16 cellular contexts compared by ENCODE assay signal in genomic region chr16:13994239-13995106, GRCh38.
DNase-seq lines count a peak whose midpoint lies in the region; ATAC-seq and TF ChIP-seq lines count a peak whose summit lies in the region.
"Had no signal": no experiment of that assay in that cellular context is flagged by ENCODE, and none has a peak within 500 bp of the region (broad histone marks: within the 10 kb centered on the region; RNA-seq: fewer than 3 reads in every experiment).

No MANE protein-coding gene starts in this region.

- DNase-seq in DMS 273 (lab: John Stamatoyannopoulos, UW; ENCODE audit: unreplicated experiment) (peak; percentile 32), DMS 273 treated with DMSO at 0.1 percent for 48 hours (lab: John Stamatoyannopoulos, UW) (no peak), NCI-H774 (lab: John Stamatoyannopoulos, UW) (peak; percentile 50), heart right ventricle (peak in 1 of 2 donors; percentile 75), gastrocnemius medialis (peak; percentile 78 to 80), HAP-1 (ENCODE audit: low spot score in 2 of 2) (no peak)
- DNase-seq in stimulated activated CD4-positive, alpha-beta T cell treated with anti-CD3 and anti-CD28 coated beads, Interleukin-4, amount 100 ng/mL, for 24 hours: no peak
- DNase-seq: activated T-cell treated with anti-CD3 and anti-CD28 coated beads, Interleukin-2, amount 50 U/mL, for 1 hour; DND-41; esophagus squamous epithelium; kidney; NCI-H1048 had no signal

- intact Hi-C loops in heart right ventricle (cut with DNase I): loop anchor here in 3 of 10 donors (5.0 kb wide), 2 partner anchors 32 to 57 kb away; no protein-coding TSS in a partner anchor
- intact Hi-C loops in gastrocnemius medialis (cut with DNase I; ENCODE audit: low total_unique reads): loop anchor here (5.0 kb wide), 1 partner anchor 57 kb away; no protein-coding TSS in a partner anchor

- TF ChIP-seq POLR2A in gastrocnemius medialis (IDR thresholded peaks at IDR 0.05): no peak

- H3K4me1 ChIP-seq in heart right ventricle (peaks cover 5 to 45% (median 26%) of the 10 kb centered on the region in 9 donors), gastrocnemius medialis (peaks cover 35 to 38% of the 10 kb centered on the region in 2 donors), HAP-1 (no peaks in the 10 kb centered on the region)

- peak overlapping the region; percentile 61 to 86 (median 83) for H3K27ac ChIP-seq in heart right ventricle
- peak overlapping the region; percentile 83 to 90 (median 84) for H3K27ac ChIP-seq in gastrocnemius medialis
- H3K27ac ChIP-seq: 22Rv1, esophagus squamous epithelium had no signal

- WGBS in heart right ventricle, 2 donors: 23 to 24% methylated on average over 14 of the region's 14 CpGs

- ATAC-seq in heart right ventricle (peak; percentile 76 to 94 (median 90)), gastrocnemius medialis (peak; percentile 97 to 98), GM18870 (IDR thresholded peaks at IDR 0.05; ENCODE audit: unreplicated experiment) (no peak)
- ATAC-seq: Panc1 had no signal

- TF ChIP-seq CTCF in heart right ventricle (IDR thresholded peaks at IDR 0.05) (peak in 1 of 9 donors; percentile 5), gastrocnemius medialis (IDR thresholded peaks at IDR 0.05 in 4 of 5, conservative IDR thresholded peaks at IDR 0.05 in 1 of 5) (no peak)

- in situ Hi-C loops in gastrocnemius medialis (cut with MboI; ENCODE audit: low sequenced_read_pairs in 4 of 4): no loop called here
- in situ Hi-C loops in HAP-1 (cut with MboI; ENCODE audit: low sequenced_read_pairs): no loop called here

- H3K9me3 ChIP-seq in heart right ventricle: no peaks in the 10 kb centered on the region
- H3K9me3 ChIP-seq in gastrocnemius medialis: no peaks in the 10 kb centered on the region
- H3K9me3 ChIP-seq in HAP-1: no peaks in the 10 kb centered on the region
- H3K9me3 ChIP-seq: esophagus squamous epithelium had no signal

- H3K36me3 ChIP-seq in heart right ventricle (no peaks in the 10 kb centered on the region), gastrocnemius medialis (no peaks in the 10 kb centered on the region), HAP-1 (replicated peaks) (no peaks in the 10 kb centered on the region)
- H3K36me3 ChIP-seq: esophagus squamous epithelium had no signal

- H3K27me3 ChIP-seq in heart right ventricle (no peaks in the 10 kb centered on the region), gastrocnemius medialis (no peaks in the 10 kb centered on the region), HAP-1 (ENCODE audit: low read depth) (no peaks in the 10 kb centered on the region)
- H3K27me3 ChIP-seq: esophagus squamous epithelium had no signal

- peak overlapping the region in 5 of 10 donors; percentile 18 to 28 (median 24) for H3K4me3 ChIP-seq in heart right ventricle
- peak overlapping the region; percentile 11 to 48 (median 40) for H3K4me3 ChIP-seq in gastrocnemius medialis
- H3K4me3 ChIP-seq in HAP-1: no peak overlapping the region
- H3K4me3 ChIP-seq: esophagus squamous epithelium, smooth muscle cell had no signal

Comparison
In these comparisons a context has a peak if more than half of its experiments do, and no peak if none do; other contexts are left out.
1. DNase-seq: peak in DMS 273 (single experiment), NCI-H774 (single experiment) and gastrocnemius medialis (2 of 2); none in DMS 273 treated with DMSO at 0.1 percent for 48 hours (single experiment), HAP-1 (0 of 2) and stimulated activated CD4-positive, alpha-beta T cell treated with anti-CD3 and anti-CD28 coated beads, Interleukin-4, amount 100 ng/mL, for 24 hours (single experiment).